8 cellular contexts compared by ENCODE assay signal in genomic region chr11:91248199-91248807, GRCh38.
DNase-seq lines count a peak whose midpoint lies in the region; ATAC-seq and TF ChIP-seq lines count a peak whose summit lies in the region.

No MANE protein-coding gene starts in this region.

- no peak overlapping the region for H3K4me3 ChIP-seq in H7 (ENCODE audit: insufficient read depth, low read depth, low read length)

- H3K56ac ChIP-seq in H9 (ENCODE audit: insufficient read length, low read depth, low read length): no peak overlapping the region

- H4K20me1 ChIP-seq in H9 (ENCODE audit: control insufficient read depth, insufficient read depth, insufficient read length): no peaks in the 10 kb centered on the region

- H3K9me3 Mint-ChIP-seq in H9 (peaks cover 0 to 6% of the 10 kb centered on the region in 2 experiments; a peak in 3 of 5 replicates), nephron progenitor cell (peaks cover 9% of the 10 kb centered on the region)

- no CpG with 5 or more reads among the region's 4 CpGs for WGBS in H9 (ENCODE audit: extremely low coverage, insufficient read length, low lambda C conversion rate)

- H3K4me1 Mint-ChIP-seq in H9: peaks cover 5 to 6% of the 10 kb centered on the region in 2 experiments; a peak in 3 of 4 replicates
- peaks cover 4% of the 10 kb centered on the region for H3K4me1 Mint-ChIP-seq in nephron progenitor cell

- TF ChIP-seq CTCF in H9 (conservative IDR thresholded peaks at IDR 0.05) (peak; percentile 82), nephron progenitor cell (IDR thresholded peaks at IDR 0.05) (peak; percentile 74)

- no peaks in the 10 kb centered on the region for H3K23me2 ChIP-seq in H9 (ENCODE audit: insufficient read length, low read depth, low read length, poor library complexity, severe bottlenecking)

- no peaks in the 10 kb centered on the region for H3K9me3 ChIP-seq in H9 (ENCODE audit: control insufficient read depth, low read depth, low read length)

- H3K27me3 ChIP-seq in H9 (ENCODE audit: insufficient read depth, low read length): no peaks in the 10 kb centered on the region
- H3K27me3 ChIP-seq in H7 (ENCODE audit: control insufficient read depth, insufficient read depth, low read length): no peaks in the 10 kb centered on the region

- H2BK120ac ChIP-seq in H9 (ENCODE audit: low read depth, low read length, poor library complexity, severe bottlenecking): no peak overlapping the region

- no peak overlapping the region for H3K14ac ChIP-seq in H9 (ENCODE audit: insufficient read depth, low read length)

- H3K4me3 Mint-ChIP-seq in H9 (no peak overlapping the region), nephron progenitor cell (no peak overlapping the region)

- no peak overlapping the region for H2AFZ ChIP-seq in H9 (ENCODE audit: low read length)

- no peaks in the 10 kb centered on the region for H3K36me3 ChIP-seq in H7 (replicated peaks; ENCODE audit: control insufficient read depth, insufficient read depth, low read length)

- H3K27ac Mint-ChIP-seq in H9 (no peak overlapping the region), nephron progenitor cell (no peak overlapping the region)

- H3K36me3 Mint-ChIP-seq in H9 (ENCODE audit: insufficient read depth in 1 of 3, low read depth in 3 of 3) (no peaks in the 10 kb centered on the region; a peak in 2 of 7 replicates), nephron progenitor cell (ENCODE audit: low read depth) (no peaks in the 10 kb centered on the region)

- H3K4ac ChIP-seq in H9 (ENCODE audit: low read depth, low read length): no peak overlapping the region

- no peak overlapping the region for H3K18ac ChIP-seq in H9 (ENCODE audit: insufficient read length, low read depth, low read length)

- no peak for ATAC-seq in GM18511 (IDR thresholded peaks at IDR 0.05; ENCODE audit: unreplicated experiment)

- no peak overlapping the region for H2BK12ac ChIP-seq in H9 (ENCODE audit: insufficient read length, low read depth, low read length)

- H4K91ac ChIP-seq in H9 (ENCODE audit: insufficient read length, low read depth, low read length): no peak overlapping the region

- H4K5ac ChIP-seq in H9 (ENCODE audit: insufficient read length, low read depth, low read length): no peak overlapping the region

- no peaks in the 10 kb centered on the region for H3K79me2 ChIP-seq in H9 (ENCODE audit: insufficient read depth, low read length)

- H2BK5ac ChIP-seq in H9 (ENCODE audit: insufficient read length, low read length): no peak overlapping the region

- H3K9ac ChIP-seq in H9 (ENCODE audit: extremely low read depth, insufficient read length, low read length): no peak overlapping the region

- H3K27ac ChIP-seq in H9 (ENCODE audit: insufficient read length, low read depth, low read length): no peak overlapping the region

- H4K8ac ChIP-seq in H9 (replicated peaks; ENCODE audit: insufficient read length, low read depth, low read length): no peak overlapping the region

- no peaks in the 10 kb centered on the region for H3K79me1 ChIP-seq in H9 (ENCODE audit: insufficient read depth, low read depth, low read length, poor library complexity, severe bottlenecking)

- no peak overlapping the region for H2BK20ac ChIP-seq in H9 (ENCODE audit: low read depth, low read length, poor library complexity, severe bottlenecking)

- no peak overlapping the region for H3T11ph ChIP-seq in H9 (ENCODE audit: low read length)

- H2AK5ac ChIP-seq in H9 (ENCODE audit: insufficient read length, low read length): no peak overlapping the region

- H3K4me2 ChIP-seq in H9 (ENCODE audit: insufficient read depth, insufficient read length, low read length): no peak overlapping the region

- no peak overlapping the region for H2BK15ac ChIP-seq in H9 (ENCODE audit: low read depth, low read length)

- H3K4me1 ChIP-seq in H9 (ENCODE audit: insufficient read depth, low read length): no peaks in the 10 kb centered on the region

- DNase-seq in GM03348 (ENCODE audit: low spot score): peak; percentile 2
- DNase-seq in H9: no peak
- DNase-seq in NCI-H446 treated with DMSO at 0.1 percent for 48 hours (lab: John Stamatoyannopoulos, UW): peak; percentile 21
- peak; percentile 23 for DNase-seq in cerebellar cortex (ENCODE audit: low spot score)
- DNase-seq in nephron progenitor cell: peak; percentile 46
- DNase-seq in SIG-M5 (lab: John Stamatoyannopoulos, UW): no peak
- DNase-seq in H7: no peak

- H3K23ac ChIP-seq in H9 (ENCODE audit: insufficient read length, low read depth, low read length): no peak overlapping the region

- no peaks in the 10 kb centered on the region for H3K27me3 Mint-ChIP-seq in H9 (ENCODE audit: low read depth)
- H3K27me3 Mint-ChIP-seq in nephron progenitor cell (ENCODE audit: low read depth, poor library complexity): peaks cover 4% of the 10 kb centered on the region

Comparison
In these comparisons a context has a peak if more than half of its experiments do, and no peak if none do; other contexts are left out.
1. DNase-seq: peak in GM03348 (single experiment), NCI-H446 treated with DMSO at 0.1 percent for 48 hours (single experiment), cerebellar cortex (single experiment) and nephron progenitor cell (single experiment); none in H9 (single experiment), SIG-M5 (single experiment) and H7 (single experiment).